9 cellular contexts compared by ENCODE assay signal in the genomic region with DNA sequence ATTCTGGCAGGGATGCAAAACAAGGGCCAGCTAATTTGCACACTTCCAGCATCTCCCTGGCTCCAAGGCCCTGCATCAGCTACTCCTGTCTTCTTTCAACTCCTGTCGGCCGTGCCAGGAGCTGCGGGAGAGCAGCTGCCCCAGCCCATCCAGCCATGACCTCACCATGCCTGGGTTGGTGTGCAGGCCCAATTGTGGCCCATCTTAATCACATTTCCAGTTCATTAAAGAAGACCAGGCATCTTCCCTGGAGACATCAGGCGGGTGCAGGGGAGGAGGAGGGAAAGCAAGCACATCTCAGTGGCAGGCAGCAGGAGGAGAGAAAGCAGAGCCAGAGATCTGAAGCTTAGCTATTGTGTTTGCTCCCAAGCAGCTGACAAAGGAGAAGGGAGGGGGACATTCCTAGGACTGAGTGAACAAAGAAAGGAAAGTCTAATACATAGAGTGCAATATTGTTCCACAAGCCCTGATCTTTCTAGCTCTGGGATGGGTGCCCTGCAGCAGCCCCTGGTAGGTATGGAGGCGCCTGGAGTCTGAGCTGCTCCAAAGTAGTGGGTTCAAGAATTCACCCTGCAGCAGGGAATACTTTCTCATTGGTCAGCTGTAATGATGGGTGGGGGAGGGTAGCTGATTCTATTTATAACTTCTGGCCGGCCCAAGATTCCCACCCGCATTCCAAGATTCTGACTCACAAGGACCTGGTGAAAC. TPM values are rescaled to one million over a fixed set of nuclear protein-coding genes. Genes with fewer than 3 reads are reported as not detected.
DNase-seq lines count a peak whose midpoint lies in the region; ATAC-seq, FAIRE-seq and TF ChIP-seq lines count a peak whose summit lies in the region.
"Had no signal": no experiment of that assay in that cellular context is flagged by ENCODE, and none has a peak within 500 bp of the region (broad histone marks: within the 10 kb centered on the region; RNA-seq: fewer than 3 reads in every experiment).

No MANE protein-coding gene starts in this region.

- POLR2A ChIA-PET in HepG2 (lab: Yijun Ruan, JAX), result no interaction called here

- no peak overlapping the region for H3K4ac ChIP-seq in mesendoderm (ENCODE audit: low read depth, low read length)

- no peak overlapping the region for H2AFZ ChIP-seq in HepG2 (ENCODE audit: low read length)

- TF ChIP-seq POLR2A in right lobe of liver (IDR thresholded peaks at IDR 0.05), result no peak
- no peak for TF ChIP-seq POLR2A in HepG2 (IDR thresholded peaks at IDR 0.05; ENCODE audit: insufficient read depth in 1 of 2, low read depth in 2 of 2, low read length in 2 of 2)

- H3K27me3 ChIP-seq in right lobe of liver (no peaks in the 10 kb centered on the region), HepG2 (ENCODE audit: control insufficient read depth in 1 of 2, insufficient read depth in 2 of 2, low read length in 2 of 2) (peaks cover 3 to 13% of the 10 kb centered on the region in 2 experiments; a peak in 2 of 5 replicates), esophagus (ENCODE audit: control insufficient read depth in 1 of 2, insufficient read depth in 2 of 2, low read length in 2 of 2) (no peaks in the 10 kb centered on the region), mesendoderm (ENCODE audit: insufficient read depth, low read length, poor library complexity) (no peaks in the 10 kb centered on the region)

- WGBS in right lobe of liver (ENCODE audit: insufficient coverage, low coverage, low lambda C conversion rate, missing lambda C conversion rate), result 57% methylated on average over 1 of the region's 7 CpGs
- WGBS in HepG2 (ENCODE audit: low lambda C conversion rate), result 40% methylated on average over 3 of the region's 7 CpGs
- WGBS in esophagus, 2 donors, result 38 to 41% methylated on average over 7 of the region's 7 CpGs
- WGBS in mesendoderm (ENCODE audit: extremely low coverage, insufficient coverage, low lambda C conversion rate), result no CpG with 5 or more reads among the region's 7 CpGs

- H4K20me1 ChIP-seq in HepG2 (ENCODE audit: insufficient read depth, low read length), result no peaks in the 10 kb centered on the region

- no peaks in the 10 kb centered on the region for H3K79me1 ChIP-seq in mesendoderm (ENCODE audit: low read length)

- H2BK15ac ChIP-seq in mesendoderm (replicated peaks; ENCODE audit: low read depth), result no peak overlapping the region

- no TSS peak for BruUV-seq in HepG2 (replicated peaks; lab: Mats Ljungman, UMichigan)

- intact Hi-C loops in right lobe of liver (cut with DNase I) (no loop called here), HepG2 (cut with micrococcal nuclease; ENCODE audit: unreplicated experiment) (no loop called here), mucosa of descending colon (cut with DNase I, micrococcal nuclease) (no loop called here)

- H2BK120ac ChIP-seq in mesendoderm (ENCODE audit: low read depth, low read length), result no peak overlapping the region

- H3K56ac ChIP-seq in mesendoderm (ENCODE audit: low read length), result peak overlapping the region; percentile 45

- FAIRE-seq in HepG2 (lab: Jason Lieb, UNC), result no peak

- no peak overlapping the region for H3K4me3 ChIP-seq in right lobe of liver
- no peak overlapping the region for H3K4me3 ChIP-seq in HepG2 (replicated peaks in 1 of 3; ENCODE audit: insufficient read depth in 1 of 3, low read depth in 2 of 3, low read length in 3 of 3)
- H3K4me3 ChIP-seq in esophagus (ENCODE audit: low read depth in 1 of 2, low read length in 2 of 2), result no peak overlapping the region
- no peak overlapping the region for H3K4me3 ChIP-seq in mesendoderm (ENCODE audit: low read length)
- H3K4me3 ChIP-seq in mucosa of descending colon, result no peak overlapping the region

- no peaks in the 10 kb centered on the region for H3K36me3 ChIP-seq in right lobe of liver
- no peaks in the 10 kb centered on the region for H3K36me3 ChIP-seq in HepG2 (replicated peaks in 1 of 2; ENCODE audit: control insufficient read depth in 1 of 2, insufficient read depth in 2 of 2, low read length in 2 of 2)
- no peaks in the 10 kb centered on the region for H3K36me3 ChIP-seq in esophagus (ENCODE audit: control insufficient read depth in 2 of 2, insufficient read depth in 2 of 2, low read length in 1 of 2)
- H3K36me3 ChIP-seq in mesendoderm (ENCODE audit: control insufficient read depth, insufficient read depth, low read length), result no peaks in the 10 kb centered on the region
- no peaks in the 10 kb centered on the region for H3K36me3 ChIP-seq in mucosa of descending colon (ENCODE audit: low read depth)

- peak overlapping the region; percentile 0 for H3K18ac ChIP-seq in mesendoderm (ENCODE audit: low read length)

- H3K9ac ChIP-seq in HepG2 (ENCODE audit: insufficient read depth, low read depth, low read length) (no peak overlapping the region), mesendoderm (ENCODE audit: low read length) (no peak overlapping the region)

- no peak overlapping the region for H2AK5ac ChIP-seq in mesendoderm (ENCODE audit: low read length)

- H4K5ac ChIP-seq in mesendoderm (ENCODE audit: low read length), result no peak overlapping the region

- H2BK5ac ChIP-seq in mesendoderm (ENCODE audit: low read length), result no peak overlapping the region

- TF ChIP-seq CTCF in right lobe of liver (IDR thresholded peaks at IDR 0.05) (no peak), HepG2 (CRISPR knock-in tag; IDR thresholded peaks at IDR 0.05) (no peak), mucosa of descending colon (IDR thresholded peaks at IDR 0.05) (no peak)

- no peak for TF ChIP-seq RAD21 in HepG2 (CRISPR knock-in tag; IDR thresholded peaks at IDR 0.05)

- in situ Hi-C loops in HepG2 (cut with HindIII; ENCODE audit: extremely low pct_ligation_motif_present, low pct_unique_long_range_greater_than_20kb), result no loop called here

- no peak overlapping the region for H3K27ac ChIP-seq in right lobe of liver
- H3K27ac ChIP-seq in HepG2 (ENCODE audit: extremely low read length, insufficient read depth, low read length), result no peak overlapping the region
- peak overlapping the region; percentile 2 to 11 for H3K27ac ChIP-seq in esophagus (ENCODE audit: low read depth in 2 of 2, low read length in 1 of 2)
- H3K27ac ChIP-seq in mesendoderm (ENCODE audit: low read depth, low read length), result peak overlapping the region; percentile 13

- no peak for TF ChIP-seq EP300 in HepG2 (IDR thresholded peaks at IDR 0.05; ENCODE audit: low read depth in 2 of 2, low read length in 2 of 2)
- TF ChIP-seq EP300 in HepG2 (CRISPR knock-in tag; IDR thresholded peaks at IDR 0.05; ENCODE audit: borderline replicate concordance), result no peak

- no peak overlapping the region for H4K8ac ChIP-seq in mesendoderm (ENCODE audit: low read depth, low read length)

- peak in 2 of 3 donors; percentile 27 to 28 for DNase-seq in right lobe of liver
- no peak for DNase-seq in HepG2 (ENCODE audit: low spot score)
- peak; percentile 98 for DNase-seq in mesendoderm
- no peak for DNase-seq in mucosa of descending colon
- DNase-seq in NCI-H510A (lab: John Stamatoyannopoulos, UW), result no peak
- DNase-seq in germinal center (ENCODE audit: low spot score), result no peak
- DNase-seq: SIG-M5 had no signal

- H3K4me2 ChIP-seq in HepG2 (ENCODE audit: low read depth, low read length) (no peak overlapping the region), mesendoderm (ENCODE audit: low read length) (peak overlapping the region; percentile 6)

- H3K23ac ChIP-seq in mesendoderm (ENCODE audit: low read length), result no peak overlapping the region

- CTCF ChIA-PET in HepG2 (lab: Yijun Ruan, JAX; ENCODE audit: low intra/inter-chr PET ratio, low total read pairs), result no interaction called here

- H3K9me3 ChIP-seq in right lobe of liver (no peaks in the 10 kb centered on the region), HepG2 (ENCODE audit: low read length) (no peaks in the 10 kb centered on the region), esophagus (ENCODE audit: control insufficient read depth in 2 of 2, insufficient read depth in 1 of 2, low read depth in 1 of 2, low read length in 1 of 2) (no peaks in the 10 kb centered on the region), mucosa of descending colon (no peaks in the 10 kb centered on the region)

- no peaks in the 10 kb centered on the region for H3K4me1 ChIP-seq in right lobe of liver
- peaks cover 27% of the 10 kb centered on the region for H3K4me1 ChIP-seq in HepG2 (ENCODE audit: insufficient read depth, low read length)
- H3K4me1 ChIP-seq in esophagus (ENCODE audit: control insufficient read depth in 2 of 2, insufficient read depth in 2 of 2, low read length in 1 of 2), result peaks cover 3 to 19% of the 10 kb centered on the region in 2 donors
- peaks cover 18% of the 10 kb centered on the region for H3K4me1 ChIP-seq in mesendoderm (ENCODE audit: control insufficient read depth, low read depth, low read length)
- H3K4me1 ChIP-seq in mucosa of descending colon (ENCODE audit: low read depth), result no peaks in the 10 kb centered on the region

- no peak for ATAC-seq in right lobe of liver
- ATAC-seq in HepG2, result no peak
- no peak for ATAC-seq in mucosa of descending colon
- no peak for ATAC-seq in HG03135 (IDR thresholded peaks at IDR 0.05; ENCODE audit: unreplicated experiment)

- H3K79me2 ChIP-seq in HepG2 (ENCODE audit: insufficient read depth, low read length), result no peaks in the 10 kb centered on the region
- no peaks in the 10 kb centered on the region for H3K79me2 ChIP-seq in mesendoderm (ENCODE audit: control insufficient read depth, insufficient read depth, low read length)

RNA-seq across cellular contexts. Expression of a gene that starts 40.1 kb away (rescaled TPM):
- 10 to 100 TPM in 3 of 6 experiments, 1 to 10 TPM in 3; 5.7 to 16.6 (median 9.6) TPM for total RNA-seq in right lobe of liver
- 0.20 and 0.22 TPM in 2 replicates for total RNA-seq in HepG2 (2016; rRNA removed; fragmentation: Illumina TruSeq; extraction: Trizol)
- total RNA-seq in HepG2 (2016; cell fraction: cytosol; rRNA removed; fragmentation: Illumina TruSeq; extraction: Trizol; ENCODE audit: low read depth), result not detected in 2 replicates
- 0.15 and 0.28 TPM in 2 replicates for total RNA-seq in HepG2 (2016; cell fraction: insoluble cytoplasmic fraction; rRNA removed; fragmentation: Illumina TruSeq; extraction: Trizol)
- 0.03 and 0.15 TPM in 2 replicates for total RNA-seq in HepG2 (2016; cell fraction: membrane; rRNA removed; fragmentation: Illumina TruSeq; extraction: Trizol)
- total RNA-seq in HepG2 (2016; cell fraction: nucleus; rRNA removed; fragmentation: Illumina TruSeq; extraction: Trizol), result 0.12 and 0.19 TPM in 2 replicates
- polyA plus RNA-seq in HepG2 (2011; rRNA removed), result 0.25 and 0.63 TPM in 2 replicates
- polyA plus RNA-seq in HepG2 (2011; cell fraction: cytosol; rRNA removed), result 0.27 and 0.51 TPM in 2 replicates
- polyA plus RNA-seq in HepG2 (2011; cell fraction: nucleus; rRNA removed), result 0.79 and 2.1 TPM in 2 replicates
- 0.89 and 2.0 TPM in 2 replicates for polyA plus RNA-seq in HepG2 (2012)
- polyA plus RNA-seq in HepG2 (2016; cell fraction: cytosol; fragmentation: Illumina TruSeq; extraction: Trizol; ENCODE audit: low read depth), result 0.08 TPM in 1 of 2 replicates, not detected in the other
- 0.23 and 0.40 TPM in 2 replicates for polyA plus RNA-seq in HepG2 (2016; cell fraction: insoluble cytoplasmic fraction; fragmentation: Illumina TruSeq; extraction: Trizol; ENCODE audit: low read depth)
- not detected in 2 replicates for polyA plus RNA-seq in HepG2 (2016; cell fraction: membrane; fragmentation: Illumina TruSeq; extraction: Trizol; ENCODE audit: low read depth)
- 0.08 and 0.84 TPM in 2 replicates for polyA plus RNA-seq in HepG2 (2016; cell fraction: nucleus; fragmentation: Illumina TruSeq; extraction: Trizol; ENCODE audit: insufficient read depth, low read depth)
- 0.21 and 3.2 TPM in 2 replicates for polyA minus RNA-seq in HepG2 (2011; rRNA and poly(A)+ RNA removed; ENCODE audit: low replicate concordance)
- polyA minus RNA-seq in HepG2 (2011; cell fraction: cytosol; rRNA and poly(A)+ RNA removed), result 0.26 and 0.89 TPM in 2 replicates
- 1.5 and 2.4 TPM in 2 replicates for polyA minus RNA-seq in HepG2 (2011; cell fraction: nucleus; rRNA and poly(A)+ RNA removed)
- polyA plus RNA-seq in esophagus, result 10 to 100 TPM; 14.8 to 38.4 TPM
- 0.15 TPM for polyA plus RNA-seq in mesendoderm (2013, experiment 1 of 2)
- 0.15 TPM for polyA plus RNA-seq in mesendoderm (2013, experiment 2 of 2)
- total RNA-seq in mucosa of descending colon, result 10 to 100 TPM; 34.3 to 82.5 (median 72.9) TPM

Comparison
In these comparisons a context has a peak if more than half of its experiments do, and no peak if none do; other contexts are left out.
1. DNase-seq: peak in right lobe of liver (2 of 3) and mesendoderm (single experiment); none in HepG2 (single experiment), mucosa of descending colon (0 of 3), NCI-H510A (single experiment) and germinal center (single experiment).
2. H3K27ac ChIP-seq: peak in esophagus (2 of 2) and mesendoderm (single experiment); none in right lobe of liver (0 of 3) and HepG2 (single experiment).